ENCODE assay signal across 29 cellular contexts in genomic region chr14:61521773-61522172, GRCh38.
DNase-seq lines count a peak whose midpoint lies in the region; ATAC-seq and TF ChIP-seq lines count a peak whose summit lies in the region.
"Had no signal": no experiment of that assay in that cellular context is flagged by ENCODE, and none has a peak within 500 bp of the region (broad histone marks: within the 10 kb centered on the region; RNA-seq: fewer than 3 reads in every experiment).

No MANE protein-coding gene starts in this region.

- intact Hi-C loops in tibial artery (cut with DNase I; ENCODE audit: low total_unique reads), result no loop called here

- H3K36me3 ChIP-seq in tibial artery, result no peaks in the 10 kb centered on the region
- H3K36me3 ChIP-seq: ascending aorta, neutrophil had no signal

- H3K27ac Mint-ChIP-seq in stimulated activated naive CD8-positive, alpha-beta T cell treated with anti-CD3 and anti-CD28 coated beads, Interleukin-15, Interleukin-2, amounts not matched to agents 100 ng/mL and 50 ng/mL, for 24 hours, result peak overlapping the region; percentile 72
- peak overlapping the region; percentile 74 to 89 for H3K27ac Mint-ChIP-seq in T-cell
- peak overlapping the region; percentile 80 to 84 for H3K27ac Mint-ChIP-seq in effector memory CD8-positive, alpha-beta T cell
- H3K27ac Mint-ChIP-seq: progenitor cell of endocrine pancreas; stimulated activated naive B cell treated with anti-CD40 and anti-IgM and Interleukin-4, amounts not matched to agents 10 μg/mL and 1 μg/mL and 100 μg/mL, for 72 hours had no signal

- CTCF ChIA-PET in T-cell (lab: Charles Lee), result interaction anchor here in 1 of 2 donors (0.6 kb wide), 1 partner anchor 12 kb away, joined by 3 read pairs; no protein-coding TSS in a partner anchor

- peaks cover 58% of the 10 kb centered on the region for H3K36me3 Mint-ChIP-seq in stimulated activated naive CD8-positive, alpha-beta T cell treated with anti-CD3 and anti-CD28 coated beads, Interleukin-15, Interleukin-2, amounts not matched to agents 100 ng/mL and 50 ng/mL, for 24 hours (ENCODE audit: low read depth)
- peaks cover 40% of the 10 kb centered on the region for H3K36me3 Mint-ChIP-seq in T-cell
- peaks cover 48% of the 10 kb centered on the region for H3K36me3 Mint-ChIP-seq in effector memory CD8-positive, alpha-beta T cell (ENCODE audit: insufficient read depth)
- H3K36me3 Mint-ChIP-seq: stimulated activated naive B cell treated with anti-CD40 and anti-IgM and Interleukin-4, amounts not matched to agents 10 μg/mL and 1 μg/mL and 100 μg/mL, for 72 hours had no signal

- peaks cover 98% of the 10 kb centered on the region for H3K4me1 Mint-ChIP-seq in stimulated activated naive CD8-positive, alpha-beta T cell treated with anti-CD3 and anti-CD28 coated beads, Interleukin-15, Interleukin-2, amounts not matched to agents 100 ng/mL and 50 ng/mL, for 24 hours (ENCODE audit: low read depth)
- H3K4me1 Mint-ChIP-seq in T-cell, result peaks cover 66 to 92% (median 91%) of the 10 kb centered on the region in 3 donors
- peaks cover 59 to 91% of the 10 kb centered on the region in 2 donors for H3K4me1 Mint-ChIP-seq in effector memory CD8-positive, alpha-beta T cell (ENCODE audit: low read depth in 2 of 2)

- peak overlapping the region; percentile 80 to 86 for H3K27ac ChIP-seq in tibial artery
- H3K27ac ChIP-seq: ascending aorta, C4-2B, neutrophil, VCaP had no signal

- no peak overlapping the region for H3K4me3 ChIP-seq in tibial artery
- H3K4me3 ChIP-seq: ascending aorta had no signal

- H3K4me1 ChIP-seq in tibial artery, result peaks cover 9 to 51% (median 39%) of the 10 kb centered on the region in 4 donors

- POLR2A ChIA-PET in T-cell (lab: Charles Lee), result interaction anchor here (0.5 to 1.1 kb wide), 2 partner anchors 14 to 392 kb away, joined by 4 read pairs; no protein-coding TSS in a partner anchor

- ATAC-seq in stimulated activated naive CD8-positive, alpha-beta T cell treated with anti-CD3 and anti-CD28 coated beads, Interleukin-15, Interleukin-2, amounts not matched to agents 100 U/mL and 50 U/mL, for 24 hours, result no peak
- ATAC-seq in T-cell (replicated peaks in 1 of 4) (no peak), GM18868 (IDR thresholded peaks at IDR 0.05; ENCODE audit: unreplicated experiment) (no peak)
- ATAC-seq in effector memory CD8-positive, alpha-beta T cell (replicated peaks), result no peak
- ATAC-seq: Panc1; sciatic nerve; stimulated activated naive B cell treated with anti-CD40 and anti-IgM and Interleukin-4, amounts not matched to agents 10 μg/mL and 1 μg/mL and 100 μg/mL, for 72 hours had no signal

- no peaks in the 10 kb centered on the region for H3K9me3 ChIP-seq in tibial artery
- H3K9me3 ChIP-seq: ascending aorta, neutrophil had no signal

- peaks cover 7% of the 10 kb centered on the region for H3K9me3 Mint-ChIP-seq in stimulated activated naive CD8-positive, alpha-beta T cell treated with anti-CD3 and anti-CD28 coated beads, Interleukin-15, Interleukin-2, amounts not matched to agents 100 ng/mL and 50 ng/mL, for 24 hours
- H3K9me3 Mint-ChIP-seq in T-cell, result no peaks in the 10 kb centered on the region
- no peaks in the 10 kb centered on the region for H3K9me3 Mint-ChIP-seq in effector memory CD8-positive, alpha-beta T cell
- H3K9me3 Mint-ChIP-seq: stimulated activated naive B cell treated with anti-CD40 and anti-IgM and Interleukin-4, amounts not matched to agents 10 μg/mL and 1 μg/mL and 100 μg/mL, for 72 hours had no signal

- no peak overlapping the region for H3K4me3 Mint-ChIP-seq in stimulated activated naive CD8-positive, alpha-beta T cell treated with anti-CD3 and anti-CD28 coated beads, Interleukin-15, Interleukin-2, amounts not matched to agents 100 ng/mL and 50 ng/mL, for 24 hours
- no peak overlapping the region for H3K4me3 Mint-ChIP-seq in T-cell
- peak overlapping the region; percentile 1 for H3K4me3 Mint-ChIP-seq in effector memory CD8-positive, alpha-beta T cell
- H3K4me3 Mint-ChIP-seq: stimulated activated naive B cell treated with anti-CD40 and anti-IgM and Interleukin-4, amounts not matched to agents 10 μg/mL and 1 μg/mL and 100 μg/mL, for 72 hours had no signal

- TF ChIP-seq CTCF in tibial artery (IDR thresholded peaks at IDR 0.05), result no peak

- H3K27me3 Mint-ChIP-seq in stimulated activated naive CD8-positive, alpha-beta T cell treated with anti-CD3 and anti-CD28 coated beads, Interleukin-15, Interleukin-2, amounts not matched to agents 100 ng/mL and 50 ng/mL, for 24 hours, result no peaks in the 10 kb centered on the region
- no peaks in the 10 kb centered on the region for H3K27me3 Mint-ChIP-seq in T-cell
- H3K27me3 Mint-ChIP-seq in effector memory CD8-positive, alpha-beta T cell, result no peaks in the 10 kb centered on the region
- H3K27me3 Mint-ChIP-seq: stimulated activated naive B cell treated with anti-CD40 and anti-IgM and Interleukin-4, amounts not matched to agents 10 μg/mL and 1 μg/mL and 100 μg/mL, for 72 hours had no signal

- no peaks in the 10 kb centered on the region for H3K27me3 ChIP-seq in tibial artery
- H3K27me3 ChIP-seq: ascending aorta, neutrophil had no signal

- DNase-seq in stimulated activated naive CD8-positive, alpha-beta T cell treated with anti-CD3 and anti-CD28 coated beads, Interleukin-15, Interleukin-2, amounts not matched to agents 100 U/mL and 50 U/mL, for 24 hours, result no peak
- no peak for DNase-seq in T-cell
- DNase-seq in effector memory CD8-positive, alpha-beta T cell, result no peak
- no peak for DNase-seq in tibial artery
- no peak for DNase-seq in NCI-H69 (lab: John Stamatoyannopoulos, UW)
- DNase-seq in NCI-H82 treated with DMSO at 0.1 percent for 48 hours (lab: John Stamatoyannopoulos, UW; ENCODE audit: unreplicated experiment), result no peak
- DNase-seq: activated CD4-positive, alpha-beta T cell treated with anti-CD3 and anti-CD28 coated beads for 48 hours; activated CD8-positive, alpha-beta memory T cell treated with anti-CD3 and anti-CD28 coated beads, Interleukin-2, amount 50 U/mL, for 4 hours; activated gamma-delta T cell; dermis blood vessel endothelial cell; EL; mammary epithelial cell; NCI-H1694; NCI-H2171; NCI-H510A; SHP77; stimulated activated CD4-positive, alpha-beta T cell treated with anti-CD3 and anti-CD28 coated beads, Interleukin-12 subunit alpha, Interleukin-12 subunit beta, amount 100 ng/mL, for 4 hours; stimulated activated CD4-positive, alpha-beta T cell treated with anti-CD3 and anti-CD28 coated beads, Interleukin-4, amount 100 ng/mL, for 24 hours; stimulated activated naive B cell treated with anti-CD40 and anti-IgM and Interleukin-4, amounts not matched to agents 10 μg/mL and 1 μg/mL and 100 μg/mL, for 72 hours; T-helper 9 cell had no signal

Comparison
In these comparisons a context has a peak if more than half of its experiments do, and no peak if none do; other contexts are left out.
1. H3K4me3 Mint-ChIP-seq: peak in effector memory CD8-positive, alpha-beta T cell (2 of 2); none in stimulated activated naive CD8-positive, alpha-beta T cell treated with anti-CD3 and anti-CD28 coated beads, Interleukin-15, Interleukin-2, amounts not matched to agents 100 ng/mL and 50 ng/mL, for 24 hours (single experiment) and T-cell (0 of 3).
2. Peak in every context shown above with its lines, with median percentiles within 50 percentile points of each other: H3K27ac Mint-ChIP-seq.